22 cellular contexts compared by ENCODE assay signal in the genomic region with DNA sequence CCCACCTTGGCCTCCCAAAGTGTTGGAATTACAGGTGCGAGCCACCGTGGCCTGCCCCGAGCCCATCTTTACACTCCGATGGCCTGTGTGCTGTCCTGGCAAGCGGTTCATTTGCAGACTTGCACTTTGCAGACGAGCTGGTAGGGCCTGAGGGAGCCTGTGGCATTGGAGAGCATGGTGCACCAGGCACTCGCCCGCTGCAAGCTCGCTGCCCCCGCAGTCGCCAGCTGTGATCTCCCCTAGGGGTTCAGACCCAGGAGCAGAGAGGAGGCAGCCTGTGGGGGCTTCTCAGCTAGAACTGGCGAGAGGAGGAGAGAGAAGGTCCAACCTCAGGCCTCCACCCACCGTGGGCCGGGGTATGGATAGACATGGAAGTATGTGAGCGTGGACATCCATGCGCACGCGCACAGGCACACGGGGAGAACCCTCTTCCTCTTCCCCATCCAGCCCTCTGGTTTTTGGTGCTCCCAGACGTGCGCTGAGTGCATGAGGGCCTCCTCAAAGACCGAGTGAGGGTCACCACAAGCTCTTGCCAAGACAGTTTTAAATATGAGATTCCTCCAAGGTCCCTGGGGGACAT.
"Had no signal": no experiment of that assay in that cellular context is flagged by ENCODE, and none has a peak within 500 bp of the region (broad histone marks: within the 10 kb centered on the region; RNA-seq: fewer than 3 reads in every experiment).

No MANE protein-coding gene starts in this region.

- H3K4me1 Mint-ChIP-seq: activated T-helper 17 cell treated with anti-CD3 and anti-CD28 coated beads, Interleukin-2, amount 50 U/mL, for 72 hours had no signal

- H3K4me3 Mint-ChIP-seq: activated CD8-positive, alpha-beta T cell treated with anti-CD3 and anti-CD28 coated beads for 36 hours; activated T-cell treated with anti-CD3 and anti-CD28 coated beads, Interleukin-2, amount 50 U/mL, for 4 hours; activated T-helper 17 cell treated with anti-CD3 and anti-CD28 coated beads, Interleukin-2, amount 50 U/mL, for 72 hours; nephron progenitor cell; stimulated activated naive B cell treated with anti-CD40 and anti-IgM and Interleukin-4, amounts not matched to agents 10 μg/mL and 1 μg/mL and 100 μg/mL, for 72 hours had no signal

- H3K9me3 ChIP-seq: esophagus muscularis mucosa, heart left ventricle, left lung, lower lobe of right lung, mucosa of descending colon, right atrium auricular region, uterus had no signal

- DNase-seq: activated CD4-positive, alpha-beta T cell treated with anti-CD3 and anti-CD28 coated beads, Interleukin-2, amount 50 U/mL, for 1 hour; activated CD8-positive, alpha-beta T cell treated with anti-CD3 and anti-CD28 coated beads for 36 hours; activated gamma-delta T cell treated with Interleukin-2 at 50 U/mL for 16 hours; activated naive CD4-positive, alpha-beta T cell treated with anti-CD3 and anti-CD28 coated beads, Interleukin-2, amount 50 U/mL, for 16 hours; activated T-cell treated with anti-CD3 and anti-CD28 coated beads, Interleukin-2, amount 50 U/mL, for 4 hours; amniotic stem cell; foreskin keratinocyte; heart left ventricle; left lung; lower lobe of right lung; mesenchymal stem cell; mucosa of descending colon; nephron progenitor cell; stimulated activated CD4-positive, alpha-beta T cell treated with anti-CD3 and anti-CD28 coated beads, Interleukin-15, amount 100 ng/mL, for 24 hours; stimulated activated CD4-positive, alpha-beta T cell treated with anti-CD3 and anti-CD28 coated beads, Interleukin-2, amount 100 ng/mL, for 24 hours; stimulated activated naive B cell treated with anti-CD40 and anti-IgM and Interleukin-4, amounts not matched to agents 10 μg/mL and 1 μg/mL and 100 μg/mL, for 72 hours; T-helper 2 cell; trophoblast cell; uterus had no signal

- H3K27me3 Mint-ChIP-seq: activated CD8-positive, alpha-beta T cell treated with anti-CD3 and anti-CD28 coated beads for 36 hours; activated T-helper 17 cell treated with anti-CD3 and anti-CD28 coated beads, Interleukin-2, amount 50 U/mL, for 72 hours; stimulated activated naive B cell treated with anti-CD40 and anti-IgM and Interleukin-4, amounts not matched to agents 10 μg/mL and 1 μg/mL and 100 μg/mL, for 72 hours had no signal

- H3K36me3 ChIP-seq: esophagus muscularis mucosa, heart left ventricle, left lung, lower lobe of right lung, right atrium auricular region, uterus had no signal

- H3K27ac ChIP-seq: esophagus muscularis mucosa, foreskin keratinocyte, left lung, lower lobe of right lung, uterus had no signal

- H3K4me3 ChIP-seq: esophagus muscularis mucosa, left lung, lower lobe of right lung, mucosa of descending colon, right atrium auricular region, uterus had no signal

- H3K9me3 Mint-ChIP-seq: activated CD8-positive, alpha-beta T cell treated with anti-CD3 and anti-CD28 coated beads for 36 hours; activated T-cell treated with anti-CD3 and anti-CD28 coated beads, Interleukin-2, amount 50 U/mL, for 4 hours; activated T-helper 17 cell treated with anti-CD3 and anti-CD28 coated beads, Interleukin-2, amount 50 U/mL, for 72 hours; stimulated activated naive B cell treated with anti-CD40 and anti-IgM and Interleukin-4, amounts not matched to agents 10 μg/mL and 1 μg/mL and 100 μg/mL, for 72 hours had no signal

- H3K27me3 ChIP-seq: esophagus muscularis mucosa, heart left ventricle, left lung, right atrium auricular region, uterus had no signal

- H3K27ac Mint-ChIP-seq: activated CD8-positive, alpha-beta T cell treated with anti-CD3 and anti-CD28 coated beads for 36 hours; activated T-helper 17 cell treated with anti-CD3 and anti-CD28 coated beads, Interleukin-2, amount 50 U/mL, for 72 hours; nephron progenitor cell; stimulated activated naive B cell treated with anti-CD40 and anti-IgM and Interleukin-4, amounts not matched to agents 10 μg/mL and 1 μg/mL and 100 μg/mL, for 72 hours had no signal

- H3K4me1 ChIP-seq: foreskin keratinocyte had no signal

- H3K36me3 Mint-ChIP-seq: stimulated activated naive B cell treated with anti-CD40 and anti-IgM and Interleukin-4, amounts not matched to agents 10 μg/mL and 1 μg/mL and 100 μg/mL, for 72 hours had no signal

- ATAC-seq: activated CD8-positive, alpha-beta T cell treated with anti-CD3 and anti-CD28 coated beads for 36 hours; activated T-cell treated with anti-CD3 and anti-CD28 coated beads, Interleukin-2, amount 50 U/mL, for 4 hours; activated T-helper 17 cell treated with anti-CD3 and anti-CD28 coated beads, Interleukin-2, amount 50 U/mL, for 72 hours; left lung; lower lobe of right lung; stimulated activated naive B cell treated with anti-CD40 and anti-IgM and Interleukin-4, amounts not matched to agents 10 μg/mL and 1 μg/mL and 100 μg/mL, for 72 hours had no signal
